ENCODE assay signal across 1 cellular context in genomic region chr9:98964911-98965336, GRCh38.
TF ChIP-seq lines count a peak whose summit lies in the region.

No MANE protein-coding gene starts in this region.

TF ChIP-seq in IMR-90, 13 proteins besides CTCF, POLR2A, EP300 and RAD21:
- TF ChIP-seq BHLHE40 (IDR thresholded peaks at IDR 0.05; ENCODE audit: low read depth, low read length) (no peak), CHD1 (IDR thresholded peaks at IDR 0.05; ENCODE audit: low read depth, low read length) (no peak), SMC3 (IDR thresholded peaks at IDR 0.05; ENCODE audit: low read depth, low read length) (no peak), NFE2L2 (IDR thresholded peaks at IDR 0.05; ENCODE audit: low read depth, low read length) (no peak), MAZ (IDR thresholded peaks at IDR 0.05; ENCODE audit: borderline replicate concordance, low read depth, low read length) (no peak), CEBPB (IDR thresholded peaks at IDR 0.05; ENCODE audit: low read depth, low read length) (no peak)
- TF ChIP-seq, protein P1, sequence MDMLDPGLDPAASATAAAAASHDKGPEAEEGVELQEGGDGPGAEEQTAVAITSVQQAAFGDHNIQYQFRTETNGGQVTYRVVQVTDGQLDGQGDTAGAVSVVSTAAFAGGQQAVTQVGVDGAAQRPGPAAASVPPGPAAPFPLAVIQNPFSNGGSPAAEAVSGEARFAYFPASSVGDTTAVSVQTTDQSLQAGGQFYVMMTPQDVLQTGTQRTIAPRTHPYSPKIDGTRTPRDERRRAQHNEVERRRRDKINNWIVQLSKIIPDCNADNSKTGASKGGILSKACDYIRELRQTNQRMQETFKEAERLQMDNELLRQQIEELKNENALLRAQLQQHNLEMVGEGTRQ (IDR thresholded peaks at IDR 0.05; ENCODE audit: low read depth, low read length): no peak
